ENCODE assay signal across 9 cellular contexts in genomic region chr17:45227101-45227591, GRCh38. TPM values are rescaled to one million over a fixed set of nuclear protein-coding genes. Genes with fewer than 3 reads are reported as not detected.
DNase-seq lines count a peak whose midpoint lies in the region; ATAC-seq, FAIRE-seq and TF ChIP-seq lines count a peak whose summit lies in the region.
"Had no signal": no experiment of that assay in that cellular context is flagged by ENCODE, and none has a peak within 500 bp of the region (broad histone marks: within the 10 kb centered on the region; RNA-seq: fewer than 3 reads in every experiment).

No MANE protein-coding gene starts in this region.

- no TSS peak for BruUV-seq in K562 (replicated peaks; lab: Mats Ljungman, UMichigan)

- POLR2A ChIA-PET in GM10248 (lab: Yijun Ruan, JAX): interaction anchor here (5.3 kb wide), 1 partner anchor 78 kb away, joined by 31 read pairs; the partner anchor contains the start of gene HEXIM1
- POLR2A ChIA-PET in K562 (lab: Yijun Ruan, JAX): interaction anchor here (0.6 to 9.0 kb wide), 5 partner anchors 21 to 113 kb away, joined by 4 to 92 read pairs (median 4); partner anchors contain the start of genes HEXIM1 and HEXIM2

- H4K20me1 ChIP-seq in KMS-11 (ENCODE audit: insufficient read depth): no peaks in the 10 kb centered on the region
- H4K20me1 ChIP-seq in K562 (replicated peaks; ENCODE audit: control insufficient read depth, insufficient read depth, low read length): no peaks in the 10 kb centered on the region
- no peaks in the 10 kb centered on the region for H4K20me1 ChIP-seq in osteoblast (ENCODE audit: insufficient read depth, low read length)

- H3K9ac ChIP-seq in KMS-11 (peak overlapping the region; percentile 83), K562 (ENCODE audit: insufficient read depth in 1 of 2, low read depth in 2 of 2, low read length in 2 of 2) (peak overlapping the region; percentile 75 to 77; a peak in 3 of 4 replicates)

- intact Hi-C loops in K562 (cut with micrococcal nuclease): no loop called here

- DNase-seq in GM10248 (ENCODE audit: extremely low spot score) (peak; percentile 66), K562 (ENCODE audit: extremely low read depth in 1 of 4, low spot score in 3 of 4) (peak in 2 of 4 experiments; percentile 68 to 74), osteoblast (ENCODE audit: insufficient read length, low spot score, missing footprints) (peak; percentile 59), NCI-H345 treated with DMSO at 0.1 percent for 48 hours (lab: John Stamatoyannopoulos, UW; ENCODE audit: unreplicated experiment) (no peak), UCSD-AML1 (lab: John Stamatoyannopoulos, UW; ENCODE audit: unreplicated experiment) (no peak), HK-2 (ENCODE audit: unreplicated experiment) (no peak)

- H3K4me2 ChIP-seq in KMS-11 (peak overlapping the region; percentile 100), K562 (ENCODE audit: insufficient read depth, low read length) (peak overlapping the region; percentile 82), osteoblast (ENCODE audit: insufficient read depth, low read length) (no peak overlapping the region)

- H3K27me3 ChIP-seq in KMS-11 (ENCODE audit: insufficient read depth, low read depth) (no peaks in the 10 kb centered on the region), K562 (ENCODE audit: control insufficient read depth in 2 of 2, insufficient read depth in 2 of 2, low read length in 2 of 2) (no peaks in the 10 kb centered on the region), osteoblast (ENCODE audit: insufficient read depth, low read length) (peaks cover 15% of the 10 kb centered on the region)

- H3K27ac ChIP-seq in KMS-11 (peak overlapping the region; percentile 97), K562 (ENCODE audit: extremely low read depth, low read depth, low read length) (peak overlapping the region; percentile 90; the same call in 2 of the 3 replicates), osteoblast (ENCODE audit: low read depth, low read length) (no peak overlapping the region)

- in situ Hi-C loops in K562 (cut with MboI): no loop called here

- TF ChIP-seq RAD21 in K562 (CRISPR knock-in tag; conservative IDR thresholded peaks at IDR 0.05 in 1 of 2, IDR thresholded peaks at IDR 0.05 in 1 of 2): no peak

- H2AFZ ChIP-seq in KMS-11 (ENCODE audit: low read depth) (no peak overlapping the region), K562 (ENCODE audit: low read depth, low read length) (0 out of 2 replicates have a peak overlapping the region, but pooled peaks have one; percentile 81), osteoblast (ENCODE audit: low read length) (no peak overlapping the region)

- H3K4me1 ChIP-seq in KMS-11 (ENCODE audit: low read depth, poor library complexity, severe bottlenecking) (peaks cover 80% of the 10 kb centered on the region), K562 (replicated peaks in 1 of 2; ENCODE audit: control insufficient read depth in 2 of 2, insufficient read depth in 2 of 2, low read length in 2 of 2) (peaks cover 78 to 94% of the 10 kb centered on the region in 2 experiments), osteoblast (ENCODE audit: insufficient read depth, low read length) (peaks cover 45% of the 10 kb centered on the region)

- ATAC-seq in K562: peak; percentile 46
- ATAC-seq in GM21723 (IDR thresholded peaks at IDR 0.05; ENCODE audit: unreplicated experiment): no peak

- CTCF ChIA-PET in GM10248 (lab: Yijun Ruan, JAX): interaction anchor here (0.7 to 13.0 kb wide), 11 partner anchors 8 to 201 kb away, joined by 3 to 309 read pairs (median 6); partner anchors contain the start of genes ACBD4 and FMNL1
- CTCF ChIA-PET in K562 (lab: Yijun Ruan, JAX; ENCODE audit: low intra/inter-chr PET ratio): no interaction called here

- TF ChIP-seq CTCF in GM10248 (IDR thresholded peaks at IDR 0.05; ENCODE audit: control extremely low read depth, extremely low read depth, low read depth, missing control alignments) (no peak), KMS-11 (conservative IDR thresholded peaks at IDR 0.05; ENCODE audit: low read depth, low read length) (no peak), K562 (IDR thresholded peaks at IDR 0.05 in 2 of 3, conservative IDR thresholded peaks at IDR 0.05 in 1 of 3; ENCODE audit: insufficient read depth in 2 of 3, low read depth in 1 of 3, low read length in 3 of 3) (no peak), osteoblast (IDR thresholded peaks at IDR 0.05; ENCODE audit: extremely low read depth, low read depth, low read length) (no peak)

- H3K9me1 ChIP-seq in K562 (ENCODE audit: control insufficient read depth, insufficient read depth, low read length): no peaks in the 10 kb centered on the region

- H3K36me3 ChIP-seq in KMS-11 (ENCODE audit: insufficient read depth): no peaks in the 10 kb centered on the region
- H3K36me3 ChIP-seq in K562 (ENCODE audit: control insufficient read depth, insufficient read depth, low read length): no peaks in the 10 kb centered on the region
- H3K36me3 ChIP-seq in osteoblast (ENCODE audit: insufficient read depth, low read length): no peaks in the 10 kb centered on the region

- H3K79me2 ChIP-seq in KMS-11 (ENCODE audit: insufficient read depth, low read depth) (peaks cover 98% of the 10 kb centered on the region), K562 (ENCODE audit: control insufficient read depth, insufficient read depth, low read length) (peaks cover 74% of the 10 kb centered on the region), osteoblast (ENCODE audit: insufficient read depth, low read length) (no peaks in the 10 kb centered on the region)

- WGBS in K562 (ENCODE audit: insufficient coverage, low coverage, missing lambda C conversion rate): 12% methylated on average over 5 of the region's 5 CpGs

- no peak for TF ChIP-seq EP300 in K562 (IDR thresholded peaks at IDR 0.05; ENCODE audit: low read length)

- no peaks in the 10 kb centered on the region for H3K9me3 ChIP-seq in K562 (replicated peaks; ENCODE audit: control insufficient read depth, insufficient read depth, low read depth, low read length)
- no peaks in the 10 kb centered on the region for H3K9me3 ChIP-seq in osteoblast (ENCODE audit: low read depth, low read length)

- TF ChIP-seq POLR2A in K562 (conservative IDR thresholded peaks at IDR 0.05): peak; percentile 18; the same call in 1 of the 2 replicates

- no peak overlapping the region for H3K4me3 ChIP-seq in KMS-11 (IDR thresholded peaks at IDR 0.05; ENCODE audit: insufficient read depth, low read depth, low read length)
- peak overlapping the region; percentile 20 for H3K4me3 ChIP-seq in K562
- no peak overlapping the region for H3K4me3 ChIP-seq in osteoblast (ENCODE audit: insufficient read depth, low read length)

- peak; percentile 75 for FAIRE-seq in K562 (lab: Jason Lieb, UNC)

TF ChIP-seq in K562, 482 proteins besides CTCF, POLR2A, EP300 and RAD21 (continues in another document):
- TF ChIP-seq ZFP91 (CRISPR knock-in tag; IDR thresholded peaks at IDR 0.05): no peak
- no peak for TF ChIP-seq WHSC1 (IDR thresholded peaks at IDR 0.05; ENCODE audit: low read length)
- TF ChIP-seq SPI1 (IDR thresholded peaks at IDR 0.05; ENCODE audit: borderline replicate concordance, low read depth, low read length): 0 out of 2 replicates have a peak, but pooled peaks have one; percentile 13

RNA-seq across cellular contexts. Expression of gene FMNL1, which starts 5.5 kb away (rescaled TPM):
- total RNA-seq in K562 (2011; cell fraction: chromatin; rRNA removed; ENCODE audit: low replicate concordance): 52.9 and 134 TPM in 2 replicates
- total RNA-seq in K562 (2011; cell fraction: nucleolus; rRNA removed): 50.8 and 62.5 TPM in 2 replicates
- total RNA-seq in K562 (2011; cell fraction: nucleoplasm; rRNA removed): 48.8 and 58.4 TPM in 2 replicates
- 6.9 and 10.1 TPM in 2 replicates for total RNA-seq in K562 (2014; rRNA removed)
- total RNA-seq in K562 (2014; rRNA removed; fragmentation: Illumina TruSeq; extraction: Trizol): 5.7 and 5.8 TPM in 2 replicates
- total RNA-seq in K562 (2015; rRNA removed; fragmentation: Illumina TruSeq; extraction: Trizol): 8.3 and 10.7 TPM in 2 replicates
- 32.1 and 36.6 TPM in 2 replicates for total RNA-seq in K562 (2021)
- polyA plus RNA-seq in K562 (2011; rRNA removed): 7.7 TPM in 2 replicates
- 6.3 and 8.7 TPM in 2 replicates for polyA plus RNA-seq in K562 (2011; cell fraction: cytosol; rRNA removed)
- polyA plus RNA-seq in K562 (2011; cell fraction: nucleus; rRNA removed): 57.8 and 61.3 TPM in 2 replicates
- polyA plus RNA-seq in K562 (2012): 40.6 and 95.2 TPM in 2 replicates
- polyA plus RNA-seq in K562 (2014; fragmentation: Illumina TruSeq; extraction: Trizol): 24.1 and 31.8 TPM in 2 replicates
- 1 to 10 TPM in 1 of 2 experiments, under 1 TPM in 1; 0.70 to 1.3 TPM for polyA plus RNA-seq in K562 (2014; fragmentation: Nextera tagmentation; extraction: Ambion mirVana)
- 16.6 and 16.9 TPM in 2 replicates for polyA plus RNA-seq in K562 (2014; rRNA removed)
- polyA minus RNA-seq in K562 (2011; rRNA and poly(A)+ RNA removed): 3.6 and 10.5 TPM in 2 replicates
- polyA minus RNA-seq in K562 (2011; cell fraction: cytosol; rRNA and poly(A)+ RNA removed): 19.9 and 27.9 TPM in 2 replicates
- 14.5 and 19.8 TPM in 2 replicates for polyA minus RNA-seq in K562 (2011; cell fraction: nucleus; rRNA and poly(A)+ RNA removed)
- 2.7 and 3.6 TPM in 2 replicates for total RNA-seq in osteoblast

RNA-seq across cellular contexts. Expression of gene SPATA32, which starts 34.7 kb away (rescaled TPM):
- 0.30 and 0.49 TPM in 2 replicates for total RNA-seq in K562 (2011; cell fraction: chromatin; rRNA removed; ENCODE audit: low replicate concordance)
- 0.17 and 0.26 TPM in 2 replicates for total RNA-seq in K562 (2011; cell fraction: nucleolus; rRNA removed)
- total RNA-seq in K562 (2011; cell fraction: nucleoplasm; rRNA removed): 0.29 TPM in 1 of 2 replicates, not detected in the other
- not detected in 2 replicates for total RNA-seq in K562 (2014; rRNA removed)
- not detected in 2 replicates for total RNA-seq in K562 (2014; rRNA removed; fragmentation: Illumina TruSeq; extraction: Trizol)
- total RNA-seq in K562 (2015; rRNA removed; fragmentation: Illumina TruSeq; extraction: Trizol): not detected in 2 replicates
- total RNA-seq in K562 (2021): not detected in 2 replicates
- polyA plus RNA-seq in K562 (2011; rRNA removed): not detected in 2 replicates
- not detected in 2 replicates for polyA plus RNA-seq in K562 (2011; cell fraction: cytosol; rRNA removed)
- not detected in 2 replicates for polyA plus RNA-seq in K562 (2011; cell fraction: nucleus; rRNA removed)
- 0.18 and 0.30 TPM in 2 replicates for polyA plus RNA-seq in K562 (2012)
- not detected in 2 replicates for polyA plus RNA-seq in K562 (2014; fragmentation: Illumina TruSeq; extraction: Trizol)
- polyA plus RNA-seq in K562 (2014; fragmentation: Nextera tagmentation; extraction: Ambion mirVana): under 1 TPM; 0.03 to 0.06 TPM
- not detected in 2 replicates for polyA plus RNA-seq in K562 (2014; rRNA removed)
- polyA minus RNA-seq in K562 (2011; rRNA and poly(A)+ RNA removed): not detected in 2 replicates
- not detected in 2 replicates for polyA minus RNA-seq in K562 (2011; cell fraction: cytosol; rRNA and poly(A)+ RNA removed)
- not detected in 2 replicates for polyA minus RNA-seq in K562 (2011; cell fraction: nucleus; rRNA and poly(A)+ RNA removed)
- not detected in 2 replicates for total RNA-seq in osteoblast
- total RNA-seq: lower leg skin had no signal

Comparison
In these comparisons a context has a peak if more than half of its experiments do, and no peak if none do; other contexts are left out.
1. DNase-seq: peak in GM10248 (single experiment) and osteoblast (single experiment); none in NCI-H345 treated with DMSO at 0.1 percent for 48 hours (single experiment), UCSD-AML1 (single experiment) and HK-2 (single experiment).